In genomic region chr4:165827018-165827417, GRCh38 we compare ENCODE assay signal across 27 cellular contexts. TPM values are rescaled to one million over a fixed set of nuclear protein-coding genes. Genes with fewer than 3 reads are reported as not detected.
"Had no signal": no experiment of that assay in that cellular context is flagged by ENCODE, and none has a peak within 500 bp of the region (broad histone marks: within the 10 kb centered on the region; RNA-seq: fewer than 3 reads in every experiment).

No MANE protein-coding gene starts in this region.

- H3K27me3 ChIP-seq: MG63 had no signal

- H3K4me3 Mint-ChIP-seq: activated B cell treated with CpG ODN at 0.5 μM for 24 hours; activated CD4-positive, alpha-beta T cell treated with anti-CD3 and anti-CD28 coated beads, Interleukin-2, amount 10 ng/mL, durations not matched to agents 24 days and 14 days; activated CD8-positive, alpha-beta memory T cell treated with anti-CD3 and anti-CD28 coated beads, Interleukin-2, amount 10 ng/mL, durations not matched to agents 7 days and 5 days; activated naive CD4-positive, alpha-beta T cell treated with anti-CD3 and anti-CD28 coated beads for 36 hours; activated naive CD8-positive, alpha-beta T cell; activated T-cell treated with anti-CD3 and anti-CD28 coated beads, Interleukin-2, amount 50 U/mL, for 4 hours; brain; T-helper 1 cell treated with Interleukin-12 subunit alpha and Interleukin-12 subunit beta and Interleukin-4 antibody, amounts not matched to agents 30 μg/mL and 1 μg/mL, for 36 hours had no signal

- H3K27me3 Mint-ChIP-seq: activated B cell treated with CpG ODN at 0.5 μM for 24 hours; activated CD4-positive, alpha-beta T cell treated with anti-CD3 and anti-CD28 coated beads, Interleukin-2, amount 10 ng/mL, durations not matched to agents 24 days and 14 days; activated CD8-positive, alpha-beta memory T cell treated with anti-CD3 and anti-CD28 coated beads, Interleukin-2, amount 10 ng/mL, durations not matched to agents 7 days and 5 days; activated naive CD8-positive, alpha-beta T cell; brain had no signal

- DNase-seq: activated B cell treated with CpG ODN at 0.5 μM for 24 hours; activated CD4-positive, alpha-beta T cell treated with anti-CD3 and anti-CD28 coated beads for 1 hour; activated CD4-positive, alpha-beta T cell treated with anti-CD3 and anti-CD28 coated beads, Interleukin-2, amount 10 ng/mL, durations not matched to agents 24 days and 14 days; activated CD4-positive, alpha-beta T cell treated with anti-CD3 and anti-CD28 coated beads, Interleukin-2, amount 50 U/mL, for 48 hours; activated CD8-positive, alpha-beta memory T cell treated with anti-CD3 and anti-CD28 coated beads, Interleukin-2, amount 10 ng/mL, durations not matched to agents 7 days and 5 days; activated gamma-delta T cell; activated naive CD4-positive, alpha-beta T cell treated with anti-CD3 and anti-CD28 coated beads for 36 hours; activated T-cell treated with anti-CD3 and anti-CD28 coated beads, Interleukin-2, amount 50 U/mL, for 4 hours; amygdala; cerebellar nuclear complex; KG1; MG63; MV-4-11; NCI-H1092 treated with DMSO at 0.1 percent for 48 hours; NCI-H1417 treated with DMSO at 0.1 percent for 48 hours; NCI-H1694; NCI-H2029 treated with DMSO at 0.1 percent for 48 hours; NCI-H345; NCI-H510A; NCI-H526 treated with DMSO at 0.1 percent for 48 hours; NK-92 treated with Interleukin-12 subunit alpha and Interleukin-12 subunit beta, amount 100 ng/mL, for 24 hours; SHP77 had no signal

- H3K36me3 Mint-ChIP-seq: activated CD8-positive, alpha-beta memory T cell treated with anti-CD3 and anti-CD28 coated beads, Interleukin-2, amount 10 ng/mL, durations not matched to agents 7 days and 5 days; activated naive CD8-positive, alpha-beta T cell; brain had no signal

- H3K9me3 Mint-ChIP-seq: activated CD4-positive, alpha-beta T cell treated with anti-CD3 and anti-CD28 coated beads, Interleukin-2, amount 10 ng/mL, durations not matched to agents 24 days and 14 days had no signal

- ATAC-seq: activated CD8-positive, alpha-beta memory T cell treated with anti-CD3 and anti-CD28 coated beads, Interleukin-2, amount 10 ng/mL, durations not matched to agents 7 days and 5 days; activated T-cell treated with anti-CD3 and anti-CD28 coated beads, Interleukin-2, amount 50 U/mL, for 4 hours had no signal

- H3K4me3 ChIP-seq: MG63 had no signal

- H3K36me3 ChIP-seq: MG63 had no signal

- H3K9me3 ChIP-seq: MG63 had no signal

- H3K27ac Mint-ChIP-seq: activated B cell treated with CpG ODN at 0.5 μM for 24 hours; activated CD4-positive, alpha-beta T cell treated with anti-CD3 and anti-CD28 coated beads, Interleukin-2, amount 10 ng/mL, durations not matched to agents 24 days and 14 days; activated CD8-positive, alpha-beta memory T cell treated with anti-CD3 and anti-CD28 coated beads, Interleukin-2, amount 10 ng/mL, durations not matched to agents 7 days and 5 days; activated naive CD4-positive, alpha-beta T cell treated with anti-CD3 and anti-CD28 coated beads for 36 hours; activated naive CD8-positive, alpha-beta T cell; brain; T-helper 1 cell treated with Interleukin-12 subunit alpha and Interleukin-12 subunit beta and Interleukin-4 antibody, amounts not matched to agents 30 μg/mL and 1 μg/mL, for 36 hours had no signal

- H3K4me1 Mint-ChIP-seq: activated B cell treated with CpG ODN at 0.5 μM for 24 hours; activated CD4-positive, alpha-beta T cell treated with anti-CD3 and anti-CD28 coated beads, Interleukin-2, amount 10 ng/mL, durations not matched to agents 24 days and 14 days; activated CD8-positive, alpha-beta memory T cell treated with anti-CD3 and anti-CD28 coated beads, Interleukin-2, amount 10 ng/mL, durations not matched to agents 7 days and 5 days had no signal

RNA-seq across cellular contexts. Expression of gene TLL1, which starts 46.0 kb away (rescaled TPM):
- total RNA-seq: activated B cell treated with CpG ODN at 0.5 μM for 24 hours; activated CD4-positive, alpha-beta T cell treated with anti-CD3 and anti-CD28 coated beads, Interleukin-2, amount 10 ng/mL, durations not matched to agents 24 days and 14 days; activated CD8-positive, alpha-beta memory T cell treated with anti-CD3 and anti-CD28 coated beads, Interleukin-2, amount 10 ng/mL, durations not matched to agents 7 days and 5 days; activated naive CD4-positive, alpha-beta T cell treated with anti-CD3 and anti-CD28 coated beads for 36 hours; activated T-cell treated with anti-CD3 and anti-CD28 coated beads, Interleukin-2, amount 50 U/mL, for 4 hours; LHCN-M2; SK-MEL-5 had no signal
